1 cellular context compared by ENCODE assay signal in the genomic region with DNA sequence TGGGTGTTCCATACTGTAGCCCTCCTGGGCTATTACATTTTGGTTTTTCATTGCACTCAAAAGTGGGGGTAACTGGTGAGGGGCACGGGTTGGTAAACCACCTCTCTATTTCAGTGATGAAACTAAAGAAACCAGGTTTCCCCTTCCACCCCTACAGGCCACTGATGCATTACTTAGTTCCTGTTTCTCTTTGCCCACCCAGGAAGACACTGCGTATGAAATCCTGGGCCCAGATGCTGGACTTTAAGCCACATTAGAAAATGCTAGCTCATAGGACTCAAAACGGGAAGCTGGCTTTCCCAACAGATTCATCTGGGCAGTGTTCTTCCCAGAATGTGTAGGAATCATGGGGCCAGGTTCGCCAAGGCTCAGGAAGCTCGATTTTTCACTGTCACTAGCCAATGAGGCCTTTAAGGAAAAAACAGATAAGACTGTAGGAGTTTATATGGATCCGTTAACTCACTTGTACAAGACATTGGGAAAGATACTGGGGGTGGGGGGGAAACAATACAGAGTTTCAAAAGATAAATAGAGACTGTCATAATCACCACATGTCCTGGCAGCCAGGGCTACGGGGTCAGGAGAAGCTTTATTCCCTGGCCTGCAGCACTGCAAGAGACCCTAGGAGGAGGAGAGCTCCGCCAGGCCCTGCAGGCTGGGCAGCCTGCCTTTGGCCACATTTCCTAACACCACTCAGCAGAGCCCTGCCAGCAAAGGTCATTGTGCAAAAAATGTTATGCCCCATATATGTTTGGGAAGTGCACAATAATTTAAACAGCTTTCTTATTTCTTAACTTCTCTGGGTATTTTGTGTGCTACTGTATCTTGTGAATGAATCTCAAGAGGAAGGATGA.
TF ChIP-seq lines count a peak whose summit lies in the region.

No MANE protein-coding gene starts in this region.

TF ChIP-seq in HepG2, 621 proteins besides CTCF, POLR2A, EP300 and RAD21:
- TF ChIP-seq ZNF331 (CRISPR knock-in tag; IDR thresholded peaks at IDR 0.05), result peak; percentile 90; the same call in 1 of the 2 replicates
TF ChIP-seq in HepG2: peak in this region for 1; not testable (repeated sequence) for 620.
